ENCODE assay signal across 16 cellular contexts in genomic region chr14:99263564-99264330, GRCh38. TPM values are rescaled to one million over a fixed set of nuclear protein-coding genes. Genes with fewer than 3 reads are reported as not detected.
DNase-seq lines count a peak whose midpoint lies in the region; ATAC-seq and TF ChIP-seq lines count a peak whose summit lies in the region.
"Had no signal": no experiment of that assay in that cellular context is flagged by ENCODE, and none has a peak within 500 bp of the region (broad histone marks: within the 10 kb centered on the region; RNA-seq: fewer than 3 reads in every experiment).

No MANE protein-coding gene starts in this region.

- POLR2A ChIA-PET in activated CD4-positive, alpha-beta memory T cell treated with anti-CD3 and anti-CD28 coated beads for 36 hours (lab: Charles Lee) = interaction anchor here (1.1 to 19.8 kb wide), 4 partner anchors 7 to 72 kb away, joined by 3 to 425 read pairs (median 26); partner anchors contain the start of gene BCL11B

- CTCF ChIA-PET in activated CD4-positive, alpha-beta memory T cell treated with anti-CD3 and anti-CD28 coated beads for 36 hours (lab: Charles Lee) = interaction anchor here (0.6 to 10.4 kb wide), 6 partner anchors 22 to 1286 kb away, joined by 3 to 130 read pairs (median 25); no protein-coding TSS in a partner anchor

- H3K36me3 ChIP-seq in stomach = no peaks in the 10 kb centered on the region
- H3K36me3 ChIP-seq: pancreas had no signal

- H3K27ac ChIP-seq in foreskin keratinocyte (peak overlapping the region; percentile 92), stomach (peak overlapping the region in 4 of 5 donors; percentile 36 to 54 (median 46))
- H3K27ac ChIP-seq: coronary artery, pancreas had no signal

- ATAC-seq in foreskin keratinocyte (no peak), HG03135 (IDR thresholded peaks at IDR 0.05; ENCODE audit: unreplicated experiment) (no peak)
- ATAC-seq in stimulated activated naive B cell treated with anti-CD40 and anti-IgM and Interleukin-4, amounts not matched to agents 10 μg/mL and 1 μg/mL and 100 μg/mL, for 72 hours (replicated peaks) = no peak
- ATAC-seq: pancreas had no signal

- DNase-seq in activated T-cell treated with anti-CD3 and anti-CD28 coated beads, Interleukin-2, amount 50 U/mL, for 24 hours = peak; percentile 39
- no peak for DNase-seq in activated T-cell treated with anti-CD3 and anti-CD28 coated beads, Interleukin-2, amount 50 U/mL, for 1 hour
- peak; percentile 8 for DNase-seq in activated CD4-positive, alpha-beta memory T cell treated with anti-CD3 and anti-CD28 coated beads for 36 hours
- DNase-seq in foreskin keratinocyte (no peak), stomach (no peak)
- no peak for DNase-seq in stimulated activated CD4-positive, alpha-beta T cell treated with anti-CD3 and anti-CD28 coated beads, Interleukin-4, amount 100 ng/mL, for 1 hour
- no peak for DNase-seq in stimulated activated naive B cell treated with anti-CD40 and anti-IgM and Interleukin-4, amounts not matched to agents 10 μg/mL and 1 μg/mL and 100 μg/mL, for 72 hours
- DNase-seq: anterior cingulate cortex, erythroblast, HFFc6, midbrain, NCI-H1105, pancreas, Right ventricle myocardium superior had no signal

- WGBS in stomach, 5 donors = 60 to 77% (median 68%) methylated on average over 8 of the region's 8 CpGs

- H3K4me3 Mint-ChIP-seq in activated T-cell treated with anti-CD3 and anti-CD28 coated beads, Interleukin-2, amount 50 U/mL, for 24 hours = peak overlapping the region; percentile 99
- peak overlapping the region; percentile 96 for H3K4me3 Mint-ChIP-seq in activated CD4-positive, alpha-beta memory T cell treated with anti-CD3 and anti-CD28 coated beads for 36 hours
- no peak overlapping the region for H3K4me3 Mint-ChIP-seq in stimulated activated naive B cell treated with anti-CD40 and anti-IgM and Interleukin-4, amounts not matched to agents 10 μg/mL and 1 μg/mL and 100 μg/mL, for 72 hours
- H3K4me3 Mint-ChIP-seq: HFFc6 had no signal

- no peak overlapping the region for H3K4me3 ChIP-seq in stomach
- H3K4me3 ChIP-seq: coronary artery, pancreas had no signal

- intact Hi-C loops in activated CD4-positive, alpha-beta memory T cell treated with anti-CD3 and anti-CD28 coated beads for 36 hours (cut with micrococcal nuclease) = loop anchor here (10.0 kb wide), 1 partner anchor 801 kb away; the partner anchor contains the start of gene EVL
- intact Hi-C loops in stomach (cut with DNase I; ENCODE audit: low total_unique reads) = no loop called here

- H3K4me1 ChIP-seq in foreskin keratinocyte (peaks cover 53% of the 10 kb centered on the region), stomach (peaks cover 0 to 8% (median 2%) of the 10 kb centered on the region in 4 donors)
- H3K4me1 ChIP-seq: pancreas had no signal

- no peaks in the 10 kb centered on the region for H3K27me3 ChIP-seq in foreskin keratinocyte
- peaks cover 8 to 90% (median 39%) of the 10 kb centered on the region in 3 donors for H3K27me3 ChIP-seq in stomach

- H3K27ac Mint-ChIP-seq in activated T-cell treated with anti-CD3 and anti-CD28 coated beads, Interleukin-2, amount 50 U/mL, for 24 hours = peak overlapping the region; percentile 100
- H3K27ac Mint-ChIP-seq in activated CD4-positive, alpha-beta memory T cell treated with anti-CD3 and anti-CD28 coated beads for 36 hours = peak overlapping the region; percentile 100
- H3K27ac Mint-ChIP-seq in stimulated activated naive B cell treated with anti-CD40 and anti-IgM and Interleukin-4, amounts not matched to agents 10 μg/mL and 1 μg/mL and 100 μg/mL, for 72 hours = no peak overlapping the region
- H3K27ac Mint-ChIP-seq: HFFc6 had no signal

- TF ChIP-seq CTCF in foreskin keratinocyte (conservative IDR thresholded peaks at IDR 0.05) (no peak), stomach (IDR thresholded peaks at IDR 0.05) (no peak)

- peaks cover 92% of the 10 kb centered on the region for H3K4me1 Mint-ChIP-seq in activated T-cell treated with anti-CD3 and anti-CD28 coated beads, Interleukin-2, amount 50 U/mL, for 24 hours (ENCODE audit: low read depth)
- H3K4me1 Mint-ChIP-seq in activated CD4-positive, alpha-beta memory T cell treated with anti-CD3 and anti-CD28 coated beads for 36 hours (ENCODE audit: low read depth) = peaks cover 74% of the 10 kb centered on the region
- H3K4me1 Mint-ChIP-seq in stimulated activated naive B cell treated with anti-CD40 and anti-IgM and Interleukin-4, amounts not matched to agents 10 μg/mL and 1 μg/mL and 100 μg/mL, for 72 hours = peaks cover 12 to 24% of the 10 kb centered on the region in 2 donors

- H3K9me3 Mint-ChIP-seq in activated T-cell treated with anti-CD3 and anti-CD28 coated beads, Interleukin-2, amount 50 U/mL, for 24 hours = no peaks in the 10 kb centered on the region
- H3K9me3 Mint-ChIP-seq in activated CD4-positive, alpha-beta memory T cell treated with anti-CD3 and anti-CD28 coated beads for 36 hours = no peaks in the 10 kb centered on the region
- no peaks in the 10 kb centered on the region for H3K9me3 Mint-ChIP-seq in stimulated activated naive B cell treated with anti-CD40 and anti-IgM and Interleukin-4, amounts not matched to agents 10 μg/mL and 1 μg/mL and 100 μg/mL, for 72 hours
- H3K9me3 Mint-ChIP-seq: HFFc6 had no signal

- TF ChIP-seq EP300 in stomach (IDR thresholded peaks at IDR 0.05) = no peak

- no peaks in the 10 kb centered on the region for H3K9me3 ChIP-seq in stomach
- H3K9me3 ChIP-seq: pancreas had no signal

- TF ChIP-seq POLR2A in stomach (IDR thresholded peaks at IDR 0.05) = no peak

- H3K36me3 Mint-ChIP-seq in activated T-cell treated with anti-CD3 and anti-CD28 coated beads, Interleukin-2, amount 50 U/mL, for 24 hours (ENCODE audit: low read depth) = peaks cover 90% of the 10 kb centered on the region
- H3K36me3 Mint-ChIP-seq in activated CD4-positive, alpha-beta memory T cell treated with anti-CD3 and anti-CD28 coated beads for 36 hours = peaks cover 61% of the 10 kb centered on the region
- H3K36me3 Mint-ChIP-seq in stimulated activated naive B cell treated with anti-CD40 and anti-IgM and Interleukin-4, amounts not matched to agents 10 μg/mL and 1 μg/mL and 100 μg/mL, for 72 hours = no peaks in the 10 kb centered on the region

- H3K27me3 Mint-ChIP-seq in activated T-cell treated with anti-CD3 and anti-CD28 coated beads, Interleukin-2, amount 50 U/mL, for 24 hours = no peaks in the 10 kb centered on the region
- no peaks in the 10 kb centered on the region for H3K27me3 Mint-ChIP-seq in activated CD4-positive, alpha-beta memory T cell treated with anti-CD3 and anti-CD28 coated beads for 36 hours
- peaks cover 80 to 92% of the 10 kb centered on the region in 2 donors for H3K27me3 Mint-ChIP-seq in stimulated activated naive B cell treated with anti-CD40 and anti-IgM and Interleukin-4, amounts not matched to agents 10 μg/mL and 1 μg/mL and 100 μg/mL, for 72 hours

RNA-seq across cellular contexts. Expression of gene BCL11B, which starts 8.2 kb away (rescaled TPM):
- total RNA-seq in activated CD4-positive, alpha-beta memory T cell treated with anti-CD3 and anti-CD28 coated beads for 36 hours = 10 to 100 TPM; 48.9 to 49.1 TPM
- total RNA-seq in foreskin keratinocyte (15.4 and 16.3 TPM in 2 replicates), stomach (1 to 10 TPM in 4 of 5 donors, not detected in 1; 1.3 to 9.6 (median 2.0) TPM)
- polyA plus RNA-seq in foreskin keratinocyte (3.8 and 4.4 TPM in 2 replicates), stomach (under 1 TPM; 0.15 to 0.90 (median 0.19) TPM)

Comparison
In these comparisons a context has a peak if more than half of its experiments do, and no peak if none do; other contexts are left out.
1. DNase-seq: peak in activated T-cell treated with anti-CD3 and anti-CD28 coated beads, Interleukin-2, amount 50 U/mL, for 24 hours (single experiment) and activated CD4-positive, alpha-beta memory T cell treated with anti-CD3 and anti-CD28 coated beads for 36 hours (single experiment); none in activated T-cell treated with anti-CD3 and anti-CD28 coated beads, Interleukin-2, amount 50 U/mL, for 1 hour (single experiment), foreskin keratinocyte (0 of 2), stomach (single experiment), stimulated activated CD4-positive, alpha-beta T cell treated with anti-CD3 and anti-CD28 coated beads, Interleukin-4, amount 100 ng/mL, for 1 hour (single experiment) and stimulated activated naive B cell treated with anti-CD40 and anti-IgM and Interleukin-4, amounts not matched to agents 10 μg/mL and 1 μg/mL and 100 μg/mL, for 72 hours (single experiment).
2. H3K4me3 Mint-ChIP-seq: peak in activated T-cell treated with anti-CD3 and anti-CD28 coated beads, Interleukin-2, amount 50 U/mL, for 24 hours (single experiment) and activated CD4-positive, alpha-beta memory T cell treated with anti-CD3 and anti-CD28 coated beads for 36 hours (single experiment); none in stimulated activated naive B cell treated with anti-CD40 and anti-IgM and Interleukin-4, amounts not matched to agents 10 μg/mL and 1 μg/mL and 100 μg/mL, for 72 hours (0 of 2).